Comparison of ENCODE assay signal across 14 cellular contexts in genomic region chr5:115583474-115583873, GRCh38. TPM values are rescaled to one million over a fixed set of nuclear protein-coding genes. Genes with fewer than 3 reads are reported as not detected.
A peak's percentile ranks its signal among the peaks of the same experiment; 100 is the strongest.
DNase-seq lines count a peak whose midpoint lies in the region; ATAC-seq, FAIRE-seq and TF ChIP-seq lines count a peak whose summit lies in the region.
"Had no signal": no experiment of that assay in that cellular context is flagged by ENCODE, and none has a peak within 500 bp of the region (broad histone marks: within the 10 kb centered on the region; RNA-seq: fewer than 3 reads in every experiment).

No MANE protein-coding gene starts in this region.

- H3K27me3 Mint-ChIP-seq in nephron progenitor cell (ENCODE audit: low read depth, poor library complexity) (no peaks in the 10 kb centered on the region), osteocyte (ENCODE audit: unreplicated experiment) (no peaks in the 10 kb centered on the region)
- H3K27me3 Mint-ChIP-seq: activated CD8-positive, alpha-beta memory T cell treated with anti-CD3 and anti-CD28 coated beads, Interleukin-2, amount 10 ng/mL, durations not matched to agents 7 days and 5 days had no signal

- H3K4me3 ChIP-seq in RWPE2 (ENCODE audit: severe bottlenecking) (no peak overlapping the region), fibroblast of pulmonary artery (replicated peaks; ENCODE audit: low read depth, low read length) (no peak overlapping the region), skeletal muscle cell (ENCODE audit: low read depth, low read length) (no peak overlapping the region)

- H3K36me3 Mint-ChIP-seq in nephron progenitor cell (ENCODE audit: low read depth), result no peaks in the 10 kb centered on the region
- H3K36me3 Mint-ChIP-seq in osteocyte (ENCODE audit: unreplicated experiment), result no peaks in the 10 kb centered on the region
- H3K36me3 Mint-ChIP-seq: activated CD8-positive, alpha-beta memory T cell treated with anti-CD3 and anti-CD28 coated beads, Interleukin-2, amount 10 ng/mL, durations not matched to agents 7 days and 5 days; activated naive CD4-positive, alpha-beta T cell treated with anti-CD3 and anti-CD28 coated beads, Interleukin-2, amount 50 U/mL, for 72 hours had no signal

- no peaks in the 10 kb centered on the region for H3K27me3 ChIP-seq in RWPE2 (ENCODE audit: insufficient read depth, poor library complexity, severe bottlenecking)

- H3K27ac Mint-ChIP-seq in nephron progenitor cell (no peak overlapping the region), osteocyte (ENCODE audit: unreplicated experiment) (no peak overlapping the region)
- H3K27ac Mint-ChIP-seq: activated CD8-positive, alpha-beta memory T cell treated with anti-CD3 and anti-CD28 coated beads, Interleukin-2, amount 10 ng/mL, durations not matched to agents 7 days and 5 days; activated naive CD4-positive, alpha-beta T cell treated with anti-CD3 and anti-CD28 coated beads, Interleukin-2, amount 50 U/mL, for 72 hours had no signal

- TF ChIP-seq CTCF in RWPE2 (IDR thresholded peaks at IDR 0.05; ENCODE audit: poor library complexity, severe bottlenecking) (no peak), fibroblast of pulmonary artery (IDR thresholded peaks at IDR 0.05; ENCODE audit: low read length, missing control alignments) (no peak), nephron progenitor cell (IDR thresholded peaks at IDR 0.05) (no peak), osteocyte (IDR thresholded peaks at IDR 0.05) (no peak)

- H3K4me1 Mint-ChIP-seq in nephron progenitor cell (no peaks in the 10 kb centered on the region), osteocyte (ENCODE audit: unreplicated experiment) (peaks cover 22% of the 10 kb centered on the region)
- H3K4me1 Mint-ChIP-seq: activated CD8-positive, alpha-beta memory T cell treated with anti-CD3 and anti-CD28 coated beads, Interleukin-2, amount 10 ng/mL, durations not matched to agents 7 days and 5 days had no signal

- peak; percentile 51 for FAIRE-seq in GM12891 (lab: Jason Lieb, UNC)

- no peak for DNase-seq in GM12891 (ENCODE audit: insufficient read length, low spot score)
- no peak for DNase-seq in RWPE2 (ENCODE audit: low spot score)
- DNase-seq in fibroblast of pulmonary artery (ENCODE audit: low read depth), result peak; percentile 91
- DNase-seq in skeletal muscle cell (ENCODE audit: low read depth), result peak; percentile 89
- no peak for DNase-seq in nephron progenitor cell
- DNase-seq in osteocyte (ENCODE audit: extremely low spot score, unreplicated experiment), result no peak
- no peak for DNase-seq in activated gamma-delta T cell treated with Interleukin-2 at 50 U/mL for 16 hours
- DNase-seq: activated CD8-positive, alpha-beta memory T cell treated with anti-CD3 and anti-CD28 coated beads, Interleukin-2, amount 10 ng/mL, durations not matched to agents 7 days and 5 days; Caco-2; head of caudate nucleus; NCI-H1048; NCI-H446 had no signal

- H3K27ac ChIP-seq in RWPE2 (ENCODE audit: poor library complexity, severe bottlenecking), result no peak overlapping the region

- no peaks in the 10 kb centered on the region for H3K9me3 ChIP-seq in RWPE2 (ENCODE audit: severe bottlenecking)
- H3K9me3 ChIP-seq: Caco-2 had no signal

- H3K9me3 Mint-ChIP-seq in nephron progenitor cell (no peaks in the 10 kb centered on the region), osteocyte (ENCODE audit: unreplicated experiment) (no peaks in the 10 kb centered on the region)
- H3K9me3 Mint-ChIP-seq: activated naive CD4-positive, alpha-beta T cell treated with anti-CD3 and anti-CD28 coated beads, Interleukin-2, amount 50 U/mL, for 72 hours had no signal

- H3K4me3 Mint-ChIP-seq in nephron progenitor cell (no peak overlapping the region), osteocyte (ENCODE audit: unreplicated experiment) (no peak overlapping the region)
- H3K4me3 Mint-ChIP-seq: activated CD8-positive, alpha-beta memory T cell treated with anti-CD3 and anti-CD28 coated beads, Interleukin-2, amount 10 ng/mL, durations not matched to agents 7 days and 5 days had no signal

- ATAC-seq in RWPE2 (ENCODE audit: low read depth), result peak; percentile 66
- no peak for ATAC-seq in GM19023 (IDR thresholded peaks at IDR 0.05; ENCODE audit: unreplicated experiment)
- ATAC-seq: activated CD8-positive, alpha-beta memory T cell treated with anti-CD3 and anti-CD28 coated beads, Interleukin-2, amount 10 ng/mL, durations not matched to agents 7 days and 5 days; activated naive CD4-positive, alpha-beta T cell treated with anti-CD3 and anti-CD28 coated beads, Interleukin-2, amount 50 U/mL, for 72 hours had no signal

- TF ChIP-seq POLR2A in GM12891 (IDR thresholded peaks at IDR 0.05; ENCODE audit: low read depth, low read length), result no peak

- peaks cover 18% of the 10 kb centered on the region for H3K4me1 ChIP-seq in RWPE2 (ENCODE audit: insufficient read depth, poor library complexity, severe bottlenecking)
- H3K4me1 ChIP-seq: Caco-2 had no signal

- H3K36me3 ChIP-seq in RWPE2 (ENCODE audit: low read depth), result peaks cover 13% of the 10 kb centered on the region

TF ChIP-seq in GM12891, 5 proteins besides CTCF, POLR2A, EP300 and RAD21:
- TF ChIP-seq TAF1 (IDR thresholded peaks at IDR 0.05; ENCODE audit: low read depth, low read length) (no peak), SPI1 (IDR thresholded peaks at IDR 0.05; ENCODE audit: low read depth, low read length) (peak; percentile 89)
TF ChIP-seq in GM12891: peak in this region for 1.

RNA-seq across cellular contexts. Expression of gene TICAM2, which starts 18.8 kb away (rescaled TPM):
- polyA plus RNA-seq in GM12891 (2012; ENCODE audit: low read depth, missing spikeins), result 4.2 TPM
- total RNA-seq in osteocyte, result 1.6 and 2.8 TPM in 2 replicates

RNA-seq across cellular contexts. Expression of gene FEM1C, which starts 38.9 kb away (rescaled TPM):
- polyA plus RNA-seq in GM12891 (2012; ENCODE audit: low read depth, missing spikeins), result 6.6 TPM
- 12.4 and 12.8 TPM in 2 replicates for total RNA-seq in osteocyte

RNA-seq across cellular contexts. Expression of gene TMED7, which starts 42.4 kb away (rescaled TPM):
- polyA plus RNA-seq in GM12891 (2012; ENCODE audit: low read depth, missing spikeins), result 10.8 TPM
- 108 and 109 TPM in 2 replicates for total RNA-seq in osteocyte

Comparison
In these comparisons a context has a peak if more than half of its experiments do, and no peak if none do; other contexts are left out.
1. DNase-seq: peak in fibroblast of pulmonary artery (single experiment) and skeletal muscle cell (single experiment); none in GM12891 (single experiment), RWPE2 (single experiment), nephron progenitor cell (single experiment), osteocyte (single experiment) and activated gamma-delta T cell treated with Interleukin-2 at 50 U/mL for 16 hours (single experiment).